ENCODE assay signal across 8 cellular contexts in the genomic region with DNA sequence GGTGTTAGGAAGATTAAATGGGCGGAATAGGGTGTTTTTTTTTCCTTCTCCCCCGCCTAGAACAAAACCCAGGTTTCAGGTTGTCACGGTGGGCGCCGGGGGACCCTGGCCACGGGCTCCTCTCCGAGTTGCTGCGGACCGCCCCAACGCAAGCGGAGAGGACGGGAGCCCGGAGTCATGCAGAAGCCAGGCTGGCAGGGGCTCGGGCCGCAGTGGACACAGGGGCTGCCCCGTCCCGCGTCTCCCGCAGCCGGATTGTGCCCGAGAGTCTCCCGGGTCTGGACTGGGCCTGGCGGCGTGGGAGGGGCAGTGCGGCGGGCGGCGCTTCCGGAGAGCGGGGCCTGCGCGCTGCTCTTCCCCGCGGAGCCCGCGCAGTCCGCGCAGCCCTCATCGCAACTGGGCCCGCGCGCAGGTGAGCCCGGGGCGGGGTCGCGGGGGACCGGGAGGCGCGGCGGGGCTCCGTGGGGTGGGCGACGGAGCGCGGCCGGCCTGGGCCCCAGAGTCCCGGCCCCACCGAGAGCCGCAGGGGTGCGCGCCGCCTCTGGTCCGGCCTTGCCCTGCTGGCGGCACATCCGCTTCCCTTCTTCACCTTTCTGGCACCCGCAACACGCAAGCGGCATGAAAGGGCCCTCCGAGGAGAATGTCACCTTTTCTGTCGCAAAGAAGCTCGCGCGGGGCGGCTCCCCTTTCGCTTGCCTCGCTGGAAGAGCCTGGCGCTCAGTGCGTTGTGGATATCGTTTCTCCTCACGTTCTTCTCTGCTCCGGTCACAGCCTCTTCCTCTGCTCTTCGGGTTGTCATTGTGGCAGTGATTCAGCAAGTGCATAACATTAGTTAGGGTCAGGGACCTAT. TPM values are rescaled to one million over a fixed set of nuclear protein-coding genes. Genes with fewer than 3 reads are reported as not detected.
DNase-seq lines count a peak whose midpoint lies in the region; ATAC-seq, FAIRE-seq and TF ChIP-seq lines count a peak whose summit lies in the region.

Gene TIRAP (plus strand): TSS at position 352 of the 850 bp plus-strand sequence. CDS start 7,802 bp downstream, outside the sequence.

- POLR2A ChIA-PET in BJ (lab: Charles Lee), result no interaction called here

- TF ChIP-seq CTCF in BJ (IDR thresholded peaks at IDR 0.05; ENCODE audit: insufficient read depth, low read depth, low read length) (no peak), OCI-LY3 (IDR thresholded peaks at IDR 0.05; ENCODE audit: low read depth, low read length) (no peak), mesothelial cell of epicardium (IDR thresholded peaks at IDR 0.05; ENCODE audit: unreplicated experiment) (no peak)

- no peaks in the 10 kb centered on the region for H3K9me3 ChIP-seq in OCI-LY3 (ENCODE audit: insufficient read depth, low read length)

- H3K4me1 Mint-ChIP-seq in mesothelial cell of epicardium, result peaks cover 28% of the 10 kb centered on the region

- H3K36me3 ChIP-seq in BJ (ENCODE audit: control insufficient read depth, insufficient read depth, low read length) (peaks cover 3% of the 10 kb centered on the region; the same call in 1 of the 2 replicates), OCI-LY3 (replicated peaks; ENCODE audit: low read depth, low read length) (peaks cover under 1% of the 10 kb centered on the region)

- peak; percentile 77 for ATAC-seq in HG03432 (IDR thresholded peaks at IDR 0.05; ENCODE audit: unreplicated experiment)

- peak within 1 kb of the TSS; percentile 71 for H3K9ac ChIP-seq in OCI-LY3 (ENCODE audit: low read length)

- no peaks in the 10 kb centered on the region for H3K27me3 Mint-ChIP-seq in mesothelial cell of epicardium (ENCODE audit: low read depth)

- peaks cover 4% of the 10 kb centered on the region; the same call in 1 of the 2 replicates for H3K79me2 ChIP-seq in OCI-LY3 (ENCODE audit: low read length)

- peak within 1 kb of the TSS; percentile 95 for H3K27ac Mint-ChIP-seq in mesothelial cell of epicardium

- no peaks in the 10 kb centered on the region for H3K9me3 Mint-ChIP-seq in mesothelial cell of epicardium

- FAIRE-seq in GM19239 (lab: Jason Lieb, UNC), result peak; percentile 72

- H3K36me3 Mint-ChIP-seq in mesothelial cell of epicardium, result no peaks in the 10 kb centered on the region

- CTCF ChIA-PET in BJ (lab: Yijun Ruan, JAX), result interaction anchor here (0.6 to 1.3 kb wide), 3 partner anchors 10 to 18 kb away, joined by 3 to 4 read pairs (median 4); no protein-coding TSS in a partner anchor

- H2AFZ ChIP-seq in OCI-LY3 (ENCODE audit: low read depth, low read length), result peak within 1 kb of the TSS; percentile 81

- no peaks in the 10 kb centered on the region for H4K20me1 ChIP-seq in OCI-LY3 (ENCODE audit: insufficient read depth, low read length)

- H3K27ac ChIP-seq in OCI-LY3 (ENCODE audit: low read length), result peak within 1 kb of the TSS; percentile 31

- DNase-seq in BJ (ENCODE audit: low read depth) (no peak), GM19239 (ENCODE audit: insufficient read length, low spot score) (peak; percentile 66), activated T-cell treated with anti-CD3 and anti-CD28 coated beads for 48 hours (ENCODE audit: low read depth) (peak; percentile 52), epidermal melanocyte (ENCODE audit: insufficient read length, low spot score) (peak; percentile 73), mesothelial cell of epicardium (ENCODE audit: low spot score in 2 of 2, unreplicated experiment in 2 of 2) (peak; percentile 48 to 69)
- peak; percentile 40 to 77 (median 60) for DNase-seq in stimulated activated naive CD4-positive, alpha-beta T cell (lab: John Stamatoyannopoulos, UW)

- H3K4me3 ChIP-seq in BJ (ENCODE audit: low read depth, low read length) (peak within 1 kb of the TSS; percentile 74), OCI-LY3 (ENCODE audit: low read length) (peak within 1 kb of the TSS; percentile 97)

- peak within 1 kb of the TSS; percentile 95 for H3K4me3 Mint-ChIP-seq in mesothelial cell of epicardium

- peak within 1 kb of the TSS; percentile 79 for H3K4me2 ChIP-seq in OCI-LY3 (ENCODE audit: low read length)

- H3K27me3 ChIP-seq in BJ (ENCODE audit: control insufficient read depth, insufficient read depth, low read length), result no peaks in the 10 kb centered on the region
- no peaks in the 10 kb centered on the region for H3K27me3 ChIP-seq in OCI-LY3 (ENCODE audit: low read depth, low read length)

- peaks cover 13% of the 10 kb centered on the region for H3K4me1 ChIP-seq in OCI-LY3 (ENCODE audit: low read length)

RNA-seq across cellular contexts. Expression of gene TIRAP, which starts in this region (rescaled TPM):
- 5.8 and 7.2 TPM in 2 replicates for polyA plus RNA-seq in BJ (2011; rRNA removed)
- 10.2 and 12.0 TPM in 2 replicates for polyA minus RNA-seq in BJ (2011; rRNA and poly(A)+ RNA removed)
- total RNA-seq in mesothelial cell of epicardium, result 9.2 to 10.2 TPM (median 10.0 TPM) in 3 replicates
